In genomic region chr19:51691122-51692064, GRCh38 we compare ENCODE assay signal across 8 cellular contexts. TPM values are rescaled to one million over a fixed set of nuclear protein-coding genes. Genes with fewer than 3 reads are reported as not detected.
A peak's percentile ranks its signal among the peaks of the same experiment; 100 is the strongest.
DNase-seq lines count a peak whose midpoint lies in the region; ATAC-seq and TF ChIP-seq lines count a peak whose summit lies in the region.

No MANE protein-coding gene starts in this region.

- H3K27me3 ChIP-seq in H9 (ENCODE audit: insufficient read depth, low read length) (no peaks in the 10 kb centered on the region), suprapubic skin (no peaks in the 10 kb centered on the region)

- no peak overlapping the region; the same call in 1 of the 2 replicates for H2BK15ac ChIP-seq in H9 (ENCODE audit: low read depth, low read length)

- H3K4ac ChIP-seq in H9 (ENCODE audit: low read depth, low read length) = no peak overlapping the region

- no peak overlapping the region for H2BK20ac ChIP-seq in H9 (ENCODE audit: low read depth, low read length, poor library complexity, severe bottlenecking)

- H4K91ac ChIP-seq in H9 (ENCODE audit: insufficient read length, low read depth, low read length) = no peak overlapping the region

- H3T11ph ChIP-seq in H9 (ENCODE audit: low read length) = no peak overlapping the region

- peak overlapping the region; percentile 79 for H3K27ac ChIP-seq in 22Rv1
- no peak overlapping the region for H3K27ac ChIP-seq in H9 (ENCODE audit: insufficient read length, low read depth, low read length)
- H3K27ac ChIP-seq in suprapubic skin = peak overlapping the region; percentile 97

- H4K8ac ChIP-seq in H9 (replicated peaks; ENCODE audit: insufficient read length, low read depth, low read length) = no peak overlapping the region

- no peaks in the 10 kb centered on the region for H3K27me3 Mint-ChIP-seq in H9 (ENCODE audit: low read depth)

- no peak for TF ChIP-seq CTCF in 22Rv1 (IDR thresholded peaks at IDR 0.05)
- no peak for TF ChIP-seq CTCF in H9 (conservative IDR thresholded peaks at IDR 0.05)
- TF ChIP-seq CTCF in suprapubic skin (IDR thresholded peaks at IDR 0.05) = no peak

- no peak for ATAC-seq in GM21737 (IDR thresholded peaks at IDR 0.05; ENCODE audit: unreplicated experiment)
- ATAC-seq in HG03135 (IDR thresholded peaks at IDR 0.05; ENCODE audit: unreplicated experiment) = no peak

- H3K4me3 ChIP-seq in suprapubic skin = peak overlapping the region; percentile 80

- POLR2A ChIA-PET in HEK293T (lab: Yijun Ruan, JAX) = interaction anchor here (4.1 kb wide), 1 partner anchor 11 kb away, joined by 31 read pairs; no protein-coding TSS in a partner anchor

- H2AK5ac ChIP-seq in H9 (ENCODE audit: insufficient read length, low read length) = no peak overlapping the region

- H4K5ac ChIP-seq in H9 (ENCODE audit: insufficient read length, low read depth, low read length) = no peak overlapping the region

- whole genome bisulfite sequencing in H9 (ENCODE audit: extremely low coverage, insufficient read length, low lambda C conversion rate) = no CpG with 5 or more reads among the region's 16 CpGs
- WGBS in suprapubic skin = 18% methylated on average over 16 of the region's 16 CpGs

- H3K56ac ChIP-seq in H9 (ENCODE audit: insufficient read length, low read depth, low read length) = no peak overlapping the region

- no peak for DNase-seq in H9
- DNase-seq in amniotic stem cell (lab: John Stamatoyannopoulos, UW) = peak; percentile 34
- peak; percentile 40 for DNase-seq in kidney glomerular epithelial cell (lab: John Stamatoyannopoulos, UW)
- peak in 1 of 2 donors; percentile 58 for DNase-seq in suprapubic skin (ENCODE audit: low spot score in 2 of 2)
- DNase-seq in HEK293T (ENCODE audit: extremely low spot score) = no peak

- TF ChIP-seq POLR2A in suprapubic skin (IDR thresholded peaks at IDR 0.05) = no peak

- peak overlapping the region; percentile 85 for H3K4me2 ChIP-seq in H9 (ENCODE audit: insufficient read depth, insufficient read length, low read length)

- no peaks in the 10 kb centered on the region; the same call in 1 of the 2 replicates for H3K79me2 ChIP-seq in H9 (ENCODE audit: insufficient read depth, low read length)

- peaks cover 29% of the 10 kb centered on the region for H3K23me2 ChIP-seq in H9 (ENCODE audit: insufficient read length, low read depth, low read length, poor library complexity, severe bottlenecking)

- H3K9ac ChIP-seq in H9 (ENCODE audit: extremely low read depth, insufficient read length, low read length) = no peak overlapping the region

- no peaks in the 10 kb centered on the region for H4K20me1 ChIP-seq in H9 (ENCODE audit: control insufficient read depth, insufficient read depth, insufficient read length)

- H3K23ac ChIP-seq in H9 (ENCODE audit: insufficient read length, low read depth, low read length) = no peak overlapping the region

- H3K4me1 ChIP-seq in H9 (ENCODE audit: insufficient read depth, low read length) (no peaks in the 10 kb centered on the region), suprapubic skin (peaks cover 54% of the 10 kb centered on the region)

- H3K9me3 ChIP-seq in H9 (ENCODE audit: control insufficient read depth, low read depth, low read length) (no peaks in the 10 kb centered on the region), suprapubic skin (no peaks in the 10 kb centered on the region)

- peak overlapping the region; percentile 32 for H3K18ac ChIP-seq in H9 (ENCODE audit: insufficient read length, low read depth, low read length)

- peaks cover 22% of the 10 kb centered on the region for H3K36me3 ChIP-seq in suprapubic skin

- H3K4me1 Mint-ChIP-seq in H9 = peaks cover 36 to 37% of the 10 kb centered on the region in 2 experiments

- no peaks in the 10 kb centered on the region for H3K79me1 ChIP-seq in H9 (ENCODE audit: insufficient read depth, low read depth, low read length, poor library complexity, severe bottlenecking)

- peaks cover 0 to 3% of the 10 kb centered on the region in 2 experiments; a peak in 2 of 5 replicates for H3K9me3 Mint-ChIP-seq in H9

- H3K14ac ChIP-seq in H9 (ENCODE audit: insufficient read depth, low read length) = no peak overlapping the region

- CTCF ChIA-PET in HEK293T (lab: Yijun Ruan, JAX) = no interaction called here

- H3K36me3 Mint-ChIP-seq in H9 (ENCODE audit: insufficient read depth in 1 of 3, low read depth in 3 of 3) = peaks cover 4 to 35% (median 20%) of the 10 kb centered on the region in 3 experiments; a peak in 6 of 7 replicates

- peak overlapping the region; percentile 13 to 94 (median 55); a peak in 6 of 7 replicates for H3K27ac Mint-ChIP-seq in H9

- TF ChIP-seq EP300 in suprapubic skin (IDR thresholded peaks at IDR 0.05) = no peak

- peak overlapping the region; percentile 83 to 87 for H3K4me3 Mint-ChIP-seq in H9

- no peak overlapping the region for H2BK12ac ChIP-seq in H9 (ENCODE audit: insufficient read length, low read depth, low read length)

- no peak overlapping the region for H2BK5ac ChIP-seq in H9 (ENCODE audit: insufficient read length, low read length)

- H2BK120ac ChIP-seq in H9 (ENCODE audit: low read depth, low read length, poor library complexity, severe bottlenecking) = no peak overlapping the region

- H2AFZ ChIP-seq in H9 (ENCODE audit: low read length) = no peak overlapping the region

TF ChIP-seq in HEK293T, 16 proteins besides CTCF, POLR2A, EP300 and RAD21:
- TF ChIP-seq TARDBP (IDR thresholded peaks at IDR 0.05) = no peak
- TF ChIP-seq, protein P1, sequence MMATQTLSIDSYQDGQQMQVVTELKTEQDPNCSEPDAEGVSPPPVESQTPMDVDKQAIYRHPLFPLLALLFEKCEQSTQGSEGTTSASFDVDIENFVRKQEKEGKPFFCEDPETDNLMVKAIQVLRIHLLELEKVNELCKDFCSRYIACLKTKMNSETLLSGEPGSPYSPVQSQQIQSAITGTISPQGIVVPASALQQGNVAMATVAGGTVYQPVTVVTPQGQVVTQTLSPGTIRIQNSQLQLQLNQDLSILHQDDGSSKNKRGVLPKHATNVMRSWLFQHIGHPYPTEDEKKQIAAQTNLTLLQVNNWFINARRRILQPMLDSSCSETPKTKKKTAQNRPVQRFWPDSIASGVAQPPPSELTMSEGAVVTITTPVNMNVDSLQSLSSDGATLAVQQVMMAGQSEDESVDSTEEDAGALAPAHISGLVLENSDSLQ (IDR thresholded peaks at IDR 0.05) = no peak
- TF ChIP-seq FOXK2 (IDR thresholded peaks at IDR 0.05) = no peak
- TF ChIP-seq BHLHE40 (IDR thresholded peaks at IDR 0.05; ENCODE audit: borderline replicate concordance) = no peak
- TF ChIP-seq CTBP1 (IDR thresholded peaks at IDR 0.05; ENCODE audit: borderline replicate concordance) = no peak
- TF ChIP-seq ELF4 (IDR thresholded peaks at IDR 0.05) = no peak

RNA-seq across cellular contexts. Expression of gene SPACA6, which starts 1.7 kb away (rescaled TPM):
- total RNA-seq in H9 (2021) (16.0 and 18.9 TPM in 2 replicates), suprapubic skin (10 to 100 TPM in 1 of 4 donors, 1 to 10 TPM in 3; 3.1 to 23.2 (median 7.8) TPM)

RNA-seq across cellular contexts. Expression of gene HAS1, which starts 32.4 kb away (rescaled TPM):
- total RNA-seq in H9 (2021) (0.53 and 0.70 TPM in 2 replicates), suprapubic skin (1 to 10 TPM in 3 of 4 donors, not detected in 1; 2.2 to 9.8 (median 4.4) TPM)

RNA-seq across cellular contexts. Expression of gene SIGLEC14, which starts 44.8 kb away (rescaled TPM):
- total RNA-seq in H9 (2021) (not detected in 2 replicates), suprapubic skin (under 1 TPM in 3 of 4 donors, not detected in 1; 0.30 to 0.72 (median 0.36) TPM)

Comparison
In these comparisons a context has a peak if more than half of its experiments do, and no peak if none do; other contexts are left out.
1. DNase-seq: peak in amniotic stem cell (single experiment) and kidney glomerular epithelial cell (single experiment); none in H9 (single experiment) and HEK293T (single experiment).